ENCODE assay signal across 19 cellular contexts in genomic region chr10:27088263-27089044, GRCh38.
"Had no signal": no experiment of that assay in that cellular context is flagged by ENCODE, and none has a peak within 500 bp of the region (broad histone marks: within the 10 kb centered on the region; RNA-seq: fewer than 3 reads in every experiment).

No MANE protein-coding gene starts in this region.

- H3K27me3 ChIP-seq: gastrocnemius medialis, ovary, sigmoid colon, stomach, thyroid gland had no signal

- ATAC-seq: effector memory CD8-positive, alpha-beta T cell; esophagus mucosa; gastrocnemius medialis; left lobe of liver; natural killer cell; stimulated activated effector memory CD8-positive, alpha-beta T cell treated with anti-CD3 and anti-CD28 coated beads, Interleukin-12 subunit alpha, Interleukin-12 subunit beta, amount 100 ng/mL, for 72 hours had no signal

- H3K36me3 ChIP-seq: ovary had no signal

- H3K4me1 ChIP-seq: gastrocnemius medialis, sigmoid colon, stomach, thyroid gland had no signal

- DNase-seq: cortex of kidney; effector memory CD8-positive, alpha-beta T cell; foreskin fibroblast; gastrocnemius medialis; kidney; natural killer cell; occipital lobe; ovary; sigmoid colon; stimulated activated CD4-positive, alpha-beta T cell treated with anti-CD3 and anti-CD28 coated beads, Interleukin-2, amount 100 ng/mL, for 24 hours; stimulated activated CD4-positive, alpha-beta T cell treated with anti-CD3 and anti-CD28 coated beads, Interleukin-4, amount 100 ng/mL, for 24 hours; stimulated activated naive CD4-positive, alpha-beta T cell treated with Interleukin-2 at 50 U/mL for 16 hours; stomach; thyroid gland had no signal

- H3K27ac ChIP-seq: epithelial cell of prostate, gastrocnemius medialis, ovary, sigmoid colon, stomach, thyroid gland had no signal

- H3K4me3 ChIP-seq: gastrocnemius medialis, lung, ovary, sigmoid colon, stomach, thyroid gland had no signal

- H3K9me3 ChIP-seq: gastrocnemius medialis, ovary, sigmoid colon, stomach, thyroid gland had no signal
